Comparison of ENCODE assay signal across 8 cellular contexts in genomic region chr16:85461814-85462404, GRCh38.
DNase-seq lines count a peak whose midpoint lies in the region; ATAC-seq and TF ChIP-seq lines count a peak whose summit lies in the region.

No MANE protein-coding gene starts in this region.

- H3K79me2 ChIP-seq in smooth muscle cell (ENCODE audit: low read depth) = no peaks in the 10 kb centered on the region

- no peak overlapping the region for H3K9ac ChIP-seq in smooth muscle cell (ENCODE audit: low read depth)

- H3K4me2 ChIP-seq in smooth muscle cell = peak overlapping the region; percentile 94

- H3K27me3 ChIP-seq in SJCRH30 = no peaks in the 10 kb centered on the region
- H3K27me3 ChIP-seq in right atrium auricular region = no peaks in the 10 kb centered on the region
- H3K27me3 ChIP-seq in smooth muscle cell (ENCODE audit: low read depth) = no peaks in the 10 kb centered on the region

- peaks cover 33% of the 10 kb centered on the region for H3K4me1 ChIP-seq in SJCRH30
- peaks cover 0 to 86% of the 10 kb centered on the region in 2 donors for H3K4me1 ChIP-seq in right atrium auricular region
- peaks cover 35% of the 10 kb centered on the region for H3K4me1 ChIP-seq in smooth muscle cell (ENCODE audit: low read depth)

- H2AFZ ChIP-seq in smooth muscle cell (ENCODE audit: low read depth) = no peak overlapping the region

- H3K9me3 ChIP-seq in SJCRH30 (replicated peaks) = no peaks in the 10 kb centered on the region
- H3K9me3 ChIP-seq in right atrium auricular region = no peaks in the 10 kb centered on the region
- no peaks in the 10 kb centered on the region for H3K9me3 ChIP-seq in smooth muscle cell (replicated peaks; ENCODE audit: low read depth)

- ATAC-seq in Right ventricle myocardium inferior (peak; percentile 24), esophagus mucosa (no peak), HG02885 (IDR thresholded peaks at IDR 0.05; ENCODE audit: poor library complexity, unreplicated experiment) (no peak), HG02870 (IDR thresholded peaks at IDR 0.05; ENCODE audit: unreplicated experiment) (no peak)

- H3F3A ChIP-seq in smooth muscle cell (ENCODE audit: low read depth) = no peaks in the 10 kb centered on the region

- 1% methylated on average over 12 of the region's 14 CpGs for WGBS in smooth muscle cell (ENCODE audit: low lambda C conversion rate)

- DNase-seq in Right ventricle myocardium inferior (ENCODE audit: missing footprints) (no peak), cardiac septum (ENCODE audit: low spot score) (no peak), SJCRH30 (peak; percentile 44 to 55), right atrium auricular region (ENCODE audit: low spot score) (no peak), smooth muscle cell (lab: John Stamatoyannopoulos, UW; ENCODE audit: unreplicated experiment) (peak; percentile 12)

- peaks cover 97% of the 10 kb centered on the region for H4K20me1 ChIP-seq in smooth muscle cell (ENCODE audit: low read depth)

- peak overlapping the region; percentile 46 for H3K4me3 ChIP-seq in SJCRH30
- H3K4me3 ChIP-seq in right atrium auricular region = peak overlapping the region; percentile 22 to 42
- H3K4me3 ChIP-seq in smooth muscle cell = peak overlapping the region; percentile 54

- no peaks in the 10 kb centered on the region for H3K36me3 ChIP-seq in SJCRH30
- no peaks in the 10 kb centered on the region for H3K36me3 ChIP-seq in right atrium auricular region
- H3K36me3 ChIP-seq in smooth muscle cell (ENCODE audit: low read depth) = no peaks in the 10 kb centered on the region

- intact Hi-C loops in Right ventricle myocardium inferior (cut with DNase I) = loop anchor here (5.0 kb wide), 1 partner anchor 150 kb away; the partner anchor contains the start of gene GSE1
- intact Hi-C loops in cardiac septum (cut with DNase I) = loop anchor here (5.0 kb wide), 1 partner anchor 150 kb away; the partner anchor contains the start of gene GSE1

- H3K27ac ChIP-seq in SJCRH30 (peak overlapping the region; percentile 29; the same call in 1 of the 2 replicates), right atrium auricular region (peak overlapping the region; percentile 82 to 95), smooth muscle cell (ENCODE audit: low read depth) (no peak overlapping the region)

- TF ChIP-seq CTCF in right atrium auricular region (IDR thresholded peaks at IDR 0.05) (no peak), smooth muscle cell (IDR thresholded peaks at IDR 0.05; ENCODE audit: borderline replicate concordance, insufficient read depth, poor library complexity, severe bottlenecking) (no peak)

Comparison
In these comparisons a context has a peak if more than half of its experiments do, and no peak if none do; other contexts are left out.
1. DNase-seq: peak in SJCRH30 (2 of 2) and smooth muscle cell (single experiment); none in Right ventricle myocardium inferior (single experiment), cardiac septum (single experiment) and right atrium auricular region (single experiment).
2. Peak in every context shown above with its lines, with median percentiles within 50 percentile points of each other: H3K4me3 ChIP-seq.